In the genomic region with DNA sequence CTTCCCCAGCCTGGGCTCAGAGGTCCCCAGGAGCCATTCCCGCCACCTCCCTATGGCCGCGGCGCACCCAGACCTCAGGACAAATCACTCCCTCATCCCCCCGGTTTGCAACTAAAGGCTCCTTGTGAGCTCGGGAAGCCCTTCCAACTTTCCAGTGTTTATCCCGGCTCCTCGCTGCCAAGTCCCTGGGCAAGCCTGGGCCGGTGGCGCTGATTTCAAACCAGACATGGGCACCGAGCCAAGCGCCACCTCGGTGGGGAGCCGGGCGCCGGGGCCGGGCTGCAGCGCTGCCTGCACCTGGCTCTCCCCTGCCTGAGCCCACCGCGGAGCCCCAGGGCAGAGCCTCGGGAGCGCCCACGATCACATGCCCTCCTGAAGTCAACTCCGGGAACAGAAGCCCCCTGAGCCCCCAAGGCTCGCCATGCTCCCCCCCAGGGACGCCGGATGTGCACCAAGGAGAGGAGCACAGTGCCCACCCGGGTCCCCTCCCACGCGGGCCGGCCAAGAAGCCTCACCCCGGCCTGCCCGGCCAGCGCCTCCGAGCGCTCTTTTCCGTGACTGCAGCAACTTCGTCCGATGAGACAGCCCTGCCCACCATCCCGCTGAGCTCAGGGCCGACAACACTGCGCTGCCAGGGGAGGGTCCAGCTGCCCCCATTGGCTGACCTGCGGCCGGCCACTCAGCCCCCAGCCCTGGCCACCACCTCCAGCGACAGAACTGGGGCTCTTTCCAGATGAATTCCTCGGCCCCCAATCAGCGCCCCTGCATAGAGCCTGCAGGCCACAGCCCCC, we compare ENCODE assay signal across 1 cellular context.
TF ChIP-seq lines count a peak whose summit lies in the region.

No MANE protein-coding gene starts in this region.

TF ChIP-seq in K562, 482 proteins besides CTCF, POLR2A, EP300 and RAD21:
- TF ChIP-seq POLR2G (IDR thresholded peaks at IDR 0.05; ENCODE audit: low read depth, low read length) (0 out of 2 replicates have a peak, but pooled peaks have one; percentile 5), XRCC3 (IDR thresholded peaks at IDR 0.05) (no peak), SAFB (IDR thresholded peaks at IDR 0.05; ENCODE audit: borderline replicate concordance, low read depth, low read length) (no peak), ADNP (tag; IDR thresholded peaks at IDR 0.05) (peak; percentile 13; the same call in 1 of the 2 replicates)
- TF ChIP-seq, protein P1, sequence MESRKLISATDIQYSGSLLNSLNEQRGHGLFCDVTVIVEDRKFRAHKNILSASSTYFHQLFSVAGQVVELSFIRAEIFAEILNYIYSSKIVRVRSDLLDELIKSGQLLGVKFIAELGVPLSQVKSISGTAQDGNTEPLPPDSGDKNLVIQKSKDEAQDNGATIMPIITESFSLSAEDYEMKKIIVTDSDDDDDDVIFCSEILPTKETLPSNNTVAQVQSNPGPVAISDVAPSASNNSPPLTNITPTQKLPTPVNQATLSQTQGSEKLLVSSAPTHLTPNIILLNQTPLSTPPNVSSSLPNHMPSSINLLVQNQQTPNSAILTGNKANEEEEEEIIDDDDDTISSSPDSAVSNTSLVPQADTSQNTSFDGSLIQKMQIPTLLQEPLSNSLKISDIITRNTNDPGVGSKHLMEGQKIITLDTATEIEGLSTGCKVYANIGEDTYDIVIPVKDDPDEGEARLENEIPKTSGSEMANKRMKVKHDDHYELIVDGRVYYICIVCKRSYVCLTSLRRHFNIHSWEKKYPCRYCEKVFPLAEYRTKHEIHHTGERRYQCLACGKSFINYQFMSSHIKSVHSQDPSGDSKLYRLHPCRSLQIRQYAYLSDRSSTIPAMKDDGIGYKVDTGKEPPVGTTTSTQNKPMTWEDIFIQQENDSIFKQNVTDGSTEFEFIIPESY (CRISPR knock-in tag; IDR thresholded peaks at IDR 0.05), result peak; percentile 93
